ENCODE assay signal across 1 cellular context in the genomic region with DNA sequence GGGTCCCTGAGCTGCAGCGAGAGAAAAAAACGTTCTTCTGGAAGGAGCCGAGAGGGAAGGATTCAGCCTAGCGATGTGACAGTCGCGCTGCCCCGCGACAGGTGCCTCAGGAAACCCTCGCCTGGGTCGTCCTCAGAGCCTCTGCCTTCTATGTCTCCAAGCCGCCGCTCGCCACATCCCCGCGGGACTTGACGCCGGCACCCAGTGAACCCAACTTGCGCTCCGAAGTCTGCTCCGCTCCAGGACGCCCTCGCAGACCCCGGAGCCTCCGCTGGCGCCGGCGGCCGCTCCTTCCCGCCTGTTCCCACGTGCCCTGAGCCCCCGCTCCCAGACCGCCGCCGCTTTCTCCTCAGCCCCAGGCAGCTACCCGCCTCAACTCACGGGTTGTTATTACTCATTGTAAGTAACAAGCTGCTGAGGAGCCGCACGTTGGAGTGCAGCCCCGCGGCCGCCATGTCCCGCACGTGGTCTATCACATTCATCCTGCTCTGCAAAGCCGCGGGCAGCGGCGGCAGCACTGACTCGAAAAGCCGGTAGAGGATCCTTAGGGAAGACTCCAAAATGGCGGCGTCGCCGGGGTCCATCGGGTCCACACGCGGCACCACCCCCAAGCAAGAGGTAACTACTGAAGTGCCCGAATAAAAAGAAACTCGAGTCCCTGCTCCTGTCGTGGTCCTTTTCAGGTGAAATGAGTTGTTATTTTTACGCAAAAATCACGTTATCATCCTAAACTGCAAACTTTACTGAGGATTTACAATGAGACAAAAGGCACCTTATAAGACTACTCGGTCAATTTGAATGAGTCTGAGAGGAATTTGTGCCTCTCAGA.
A peak's percentile ranks its signal among the peaks of the same experiment; 100 is the strongest.
TF ChIP-seq lines count a peak whose summit lies in the region.

A gene with protein sequence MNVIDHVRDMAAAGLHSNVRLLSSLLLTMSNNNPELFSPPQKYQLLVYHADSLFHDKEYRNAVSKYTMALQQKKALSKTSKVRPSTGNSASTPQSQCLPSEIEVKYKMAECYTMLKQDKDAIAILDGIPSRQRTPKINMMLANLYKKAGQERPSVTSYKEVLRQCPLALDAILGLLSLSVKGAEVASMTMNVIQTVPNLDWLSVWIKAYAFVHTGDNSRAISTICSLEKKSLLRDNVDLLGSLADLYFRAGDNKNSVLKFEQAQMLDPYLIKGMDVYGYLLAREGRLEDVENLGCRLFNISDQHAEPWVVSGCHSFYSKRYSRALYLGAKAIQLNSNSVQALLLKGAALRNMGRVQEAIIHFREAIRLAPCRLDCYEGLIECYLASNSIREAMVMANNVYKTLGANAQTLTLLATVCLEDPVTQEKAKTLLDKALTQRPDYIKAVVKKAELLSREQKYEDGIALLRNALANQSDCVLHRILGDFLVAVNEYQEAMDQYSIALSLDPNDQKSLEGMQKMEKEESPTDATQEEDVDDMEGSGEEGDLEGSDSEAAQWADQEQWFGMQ (minus strand): TSS at position 563 of the 829 bp plus-strand sequence. CDS start 81 bp downstream, at position 482.

TF ChIP-seq in K562, 482 proteins besides CTCF, POLR2A, EP300 and RAD21 (continued from another document and continues in another):
- TF ChIP-seq, protein P1, sequence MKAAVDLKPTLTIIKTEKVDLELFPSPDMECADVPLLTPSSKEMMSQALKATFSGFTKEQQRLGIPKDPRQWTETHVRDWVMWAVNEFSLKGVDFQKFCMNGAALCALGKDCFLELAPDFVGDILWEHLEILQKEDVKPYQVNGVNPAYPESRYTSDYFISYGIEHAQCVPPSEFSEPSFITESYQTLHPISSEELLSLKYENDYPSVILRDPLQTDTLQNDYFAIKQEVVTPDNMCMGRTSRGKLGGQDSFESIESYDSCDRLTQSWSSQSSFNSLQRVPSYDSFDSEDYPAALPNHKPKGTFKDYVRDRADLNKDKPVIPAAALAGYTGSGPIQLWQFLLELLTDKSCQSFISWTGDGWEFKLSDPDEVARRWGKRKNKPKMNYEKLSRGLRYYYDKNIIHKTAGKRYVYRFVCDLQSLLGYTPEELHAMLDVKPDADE (conservative IDR thresholded peaks at IDR 0.05; ENCODE audit: control insufficient read depth, low read depth, low read length), result no peak; the same call in 1 of the 2 replicates
- TF ChIP-seq HLTF (IDR thresholded peaks at IDR 0.05), result no peak
- TF ChIP-seq, protein P2, sequence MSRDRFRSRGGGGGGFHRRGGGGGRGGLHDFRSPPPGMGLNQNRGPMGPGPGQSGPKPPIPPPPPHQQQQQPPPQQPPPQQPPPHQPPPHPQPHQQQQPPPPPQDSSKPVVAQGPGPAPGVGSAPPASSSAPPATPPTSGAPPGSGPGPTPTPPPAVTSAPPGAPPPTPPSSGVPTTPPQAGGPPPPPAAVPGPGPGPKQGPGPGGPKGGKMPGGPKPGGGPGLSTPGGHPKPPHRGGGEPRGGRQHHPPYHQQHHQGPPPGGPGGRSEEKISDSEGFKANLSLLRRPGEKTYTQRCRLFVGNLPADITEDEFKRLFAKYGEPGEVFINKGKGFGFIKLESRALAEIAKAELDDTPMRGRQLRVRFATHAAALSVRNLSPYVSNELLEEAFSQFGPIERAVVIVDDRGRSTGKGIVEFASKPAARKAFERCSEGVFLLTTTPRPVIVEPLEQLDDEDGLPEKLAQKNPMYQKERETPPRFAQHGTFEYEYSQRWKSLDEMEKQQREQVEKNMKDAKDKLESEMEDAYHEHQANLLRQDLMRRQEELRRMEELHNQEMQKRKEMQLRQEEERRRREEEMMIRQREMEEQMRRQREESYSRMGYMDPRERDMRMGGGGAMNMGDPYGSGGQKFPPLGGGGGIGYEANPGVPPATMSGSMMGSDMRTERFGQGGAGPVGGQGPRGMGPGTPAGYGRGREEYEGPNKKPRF (IDR thresholded peaks at IDR 0.05; ENCODE audit: low read depth, low read length), result no peak
- no peak for TF ChIP-seq ZNF311 (CRISPR knock-in tag; IDR thresholded peaks at IDR 0.05)
- TF ChIP-seq EHMT2 (IDR thresholded peaks at IDR 0.05), result no peak
- no peak for TF ChIP-seq ZNF507 (tag; conservative IDR thresholded peaks at IDR 0.05)
- no peak for TF ChIP-seq ZNF384 (IDR thresholded peaks at IDR 0.05; ENCODE audit: low read depth, low read length)
- no peak for TF ChIP-seq ZFP30 (CRISPR knock-in tag; IDR thresholded peaks at IDR 0.05; ENCODE audit: borderline replicate concordance)
- TF ChIP-seq, protein P3, sequence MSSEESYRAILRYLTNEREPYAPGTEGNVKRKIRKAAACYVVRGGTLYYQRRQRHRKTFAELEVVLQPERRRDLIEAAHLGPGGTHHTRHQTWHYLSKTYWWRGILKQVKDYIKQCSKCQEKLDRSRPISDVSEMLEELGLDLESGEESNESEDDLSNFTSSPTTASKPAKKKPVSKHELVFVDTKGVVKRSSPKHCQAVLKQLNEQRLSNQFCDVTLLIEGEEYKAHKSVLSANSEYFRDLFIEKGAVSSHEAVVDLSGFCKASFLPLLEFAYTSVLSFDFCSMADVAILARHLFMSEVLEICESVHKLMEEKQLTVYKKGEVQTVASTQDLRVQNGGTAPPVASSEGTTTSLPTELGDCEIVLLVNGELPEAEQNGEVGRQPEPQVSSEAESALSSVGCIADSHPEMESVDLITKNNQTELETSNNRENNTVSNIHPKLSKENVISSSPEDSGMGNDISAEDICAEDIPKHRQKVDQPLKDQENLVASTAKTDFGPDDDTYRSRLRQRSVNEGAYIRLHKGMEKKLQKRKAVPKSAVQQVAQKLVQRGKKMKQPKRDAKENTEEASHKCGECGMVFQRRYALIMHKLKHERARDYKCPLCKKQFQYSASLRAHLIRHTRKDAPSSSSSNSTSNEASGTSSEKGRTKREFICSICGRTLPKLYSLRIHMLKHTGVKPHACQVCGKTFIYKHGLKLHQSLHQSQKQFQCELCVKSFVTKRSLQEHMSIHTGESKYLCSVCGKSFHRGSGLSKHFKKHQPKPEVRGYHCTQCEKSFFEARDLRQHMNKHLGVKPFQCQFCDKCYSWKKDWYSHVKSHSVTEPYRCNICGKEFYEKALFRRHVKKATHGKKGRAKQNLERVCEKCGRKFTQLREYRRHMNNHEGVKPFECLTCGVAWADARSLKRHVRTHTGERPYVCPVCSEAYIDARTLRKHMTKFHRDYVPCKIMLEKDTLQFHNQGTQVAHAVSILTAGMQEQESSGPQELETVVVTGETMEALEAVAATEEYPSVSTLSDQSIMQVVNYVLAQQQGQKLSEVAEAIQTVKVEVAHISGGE (CRISPR knock-in tag; IDR thresholded peaks at IDR 0.05), result 0 out of 6 replicates have a peak, but pooled peaks of 1 of the 3 experiments have one; percentile 47
- no peak for TF ChIP-seq ZNF134 (CRISPR knock-in tag; conservative IDR thresholded peaks at IDR 0.05)
- no peak for TF ChIP-seq ZNF668 (CRISPR knock-in tag; IDR thresholded peaks at IDR 0.05)
- TF ChIP-seq KLF1 (tag; IDR thresholded peaks at IDR 0.05), result no peak
- TF ChIP-seq ZNF586 (CRISPR knock-in tag; conservative IDR thresholded peaks at IDR 0.05), result no peak
- TF ChIP-seq GABPA (tag; conservative IDR thresholded peaks at IDR 0.05; ENCODE audit: low read depth), result peak; percentile 57
- no peak for TF ChIP-seq PPARD (CRISPR knock-in tag; IDR thresholded peaks at IDR 0.05)
- TF ChIP-seq NCOR1 (IDR thresholded peaks at IDR 0.05), result no peak
- TF ChIP-seq POLR3A (IDR thresholded peaks at IDR 0.05; ENCODE audit: borderline replicate concordance, extremely low read depth, insufficient read depth, insufficient read length), result no peak
- TF ChIP-seq NCOA6 (IDR thresholded peaks at IDR 0.05), result no peak
- peak; percentile 59 for TF ChIP-seq HCFC1 (IDR thresholded peaks at IDR 0.05; ENCODE audit: low read depth, low read length)
- peak; percentile 73 for TF ChIP-seq KDM5B (IDR thresholded peaks at IDR 0.05; ENCODE audit: insufficient replicate concordance, low read depth, low read length)
- TF ChIP-seq ZNF696 (CRISPR knock-in tag; conservative IDR thresholded peaks at IDR 0.05), result no peak
- TF ChIP-seq ELF4 (CRISPR knock-in tag; IDR thresholded peaks at IDR 0.05), result no peak
- TF ChIP-seq, protein P4, sequence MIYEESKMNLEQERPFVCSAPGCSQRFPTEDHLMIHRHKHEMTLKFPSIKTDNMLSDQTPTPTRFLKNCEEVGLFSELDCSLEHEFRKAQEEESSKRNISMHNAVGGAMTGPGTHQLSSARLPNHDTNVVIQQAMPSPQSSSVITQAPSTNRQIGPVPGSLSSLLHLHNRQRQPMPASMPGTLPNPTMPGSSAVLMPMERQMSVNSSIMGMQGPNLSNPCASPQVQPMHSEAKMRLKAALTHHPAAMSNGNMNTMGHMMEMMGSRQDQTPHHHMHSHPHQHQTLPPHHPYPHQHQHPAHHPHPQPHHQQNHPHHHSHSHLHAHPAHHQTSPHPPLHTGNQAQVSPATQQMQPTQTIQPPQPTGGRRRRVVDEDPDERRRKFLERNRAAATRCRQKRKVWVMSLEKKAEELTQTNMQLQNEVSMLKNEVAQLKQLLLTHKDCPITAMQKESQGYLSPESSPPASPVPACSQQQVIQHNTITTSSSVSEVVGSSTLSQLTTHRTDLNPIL (CRISPR knock-in tag; IDR thresholded peaks at IDR 0.05), result no peak
- no peak for TF ChIP-seq HDAC6 (IDR thresholded peaks at IDR 0.05; ENCODE audit: low read depth, low read length)
- TF ChIP-seq, protein P5, sequence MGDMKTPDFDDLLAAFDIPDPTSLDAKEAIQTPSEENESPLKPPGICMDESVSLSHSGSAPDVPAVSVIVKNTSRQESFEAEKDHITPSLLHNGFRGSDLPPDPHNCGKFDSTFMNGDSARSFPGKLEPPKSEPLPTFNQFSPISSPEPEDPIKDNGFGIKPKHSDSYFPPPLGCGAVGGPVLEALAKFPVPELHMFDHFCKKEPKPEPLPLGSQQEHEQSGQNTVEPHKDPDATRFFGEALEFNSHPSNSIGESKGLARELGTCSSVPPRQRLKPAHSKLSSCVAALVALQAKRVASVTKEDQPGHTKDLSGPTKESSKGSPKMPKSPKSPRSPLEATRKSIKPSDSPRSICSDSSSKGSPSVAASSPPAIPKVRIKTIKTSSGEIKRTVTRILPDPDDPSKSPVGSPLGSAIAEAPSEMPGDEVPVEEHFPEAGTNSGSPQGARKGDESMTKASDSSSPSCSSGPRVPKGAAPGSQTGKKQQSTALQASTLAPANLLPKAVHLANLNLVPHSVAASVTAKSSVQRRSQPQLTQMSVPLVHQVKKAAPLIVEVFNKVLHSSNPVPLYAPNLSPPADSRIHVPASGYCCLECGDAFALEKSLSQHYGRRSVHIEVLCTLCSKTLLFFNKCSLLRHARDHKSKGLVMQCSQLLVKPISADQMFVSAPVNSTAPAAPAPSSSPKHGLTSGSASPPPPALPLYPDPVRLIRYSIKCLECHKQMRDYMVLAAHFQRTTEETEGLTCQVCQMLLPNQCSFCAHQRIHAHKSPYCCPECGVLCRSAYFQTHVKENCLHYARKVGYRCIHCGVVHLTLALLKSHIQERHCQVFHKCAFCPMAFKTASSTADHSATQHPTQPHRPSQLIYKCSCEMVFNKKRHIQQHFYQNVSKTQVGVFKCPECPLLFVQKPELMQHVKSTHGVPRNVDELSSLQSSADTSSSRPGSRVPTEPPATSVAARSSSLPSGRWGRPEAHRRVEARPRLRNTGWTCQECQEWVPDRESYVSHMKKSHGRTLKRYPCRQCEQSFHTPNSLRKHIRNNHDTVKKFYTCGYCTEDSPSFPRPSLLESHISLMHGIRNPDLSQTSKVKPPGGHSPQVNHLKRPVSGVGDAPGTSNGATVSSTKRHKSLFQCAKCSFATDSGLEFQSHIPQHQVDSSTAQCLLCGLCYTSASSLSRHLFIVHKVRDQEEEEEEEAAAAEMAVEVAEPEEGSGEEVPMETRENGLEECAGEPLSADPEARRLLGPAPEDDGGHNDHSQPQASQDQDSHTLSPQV (IDR thresholded peaks at IDR 0.05), result no peak
- TF ChIP-seq, protein P6, sequence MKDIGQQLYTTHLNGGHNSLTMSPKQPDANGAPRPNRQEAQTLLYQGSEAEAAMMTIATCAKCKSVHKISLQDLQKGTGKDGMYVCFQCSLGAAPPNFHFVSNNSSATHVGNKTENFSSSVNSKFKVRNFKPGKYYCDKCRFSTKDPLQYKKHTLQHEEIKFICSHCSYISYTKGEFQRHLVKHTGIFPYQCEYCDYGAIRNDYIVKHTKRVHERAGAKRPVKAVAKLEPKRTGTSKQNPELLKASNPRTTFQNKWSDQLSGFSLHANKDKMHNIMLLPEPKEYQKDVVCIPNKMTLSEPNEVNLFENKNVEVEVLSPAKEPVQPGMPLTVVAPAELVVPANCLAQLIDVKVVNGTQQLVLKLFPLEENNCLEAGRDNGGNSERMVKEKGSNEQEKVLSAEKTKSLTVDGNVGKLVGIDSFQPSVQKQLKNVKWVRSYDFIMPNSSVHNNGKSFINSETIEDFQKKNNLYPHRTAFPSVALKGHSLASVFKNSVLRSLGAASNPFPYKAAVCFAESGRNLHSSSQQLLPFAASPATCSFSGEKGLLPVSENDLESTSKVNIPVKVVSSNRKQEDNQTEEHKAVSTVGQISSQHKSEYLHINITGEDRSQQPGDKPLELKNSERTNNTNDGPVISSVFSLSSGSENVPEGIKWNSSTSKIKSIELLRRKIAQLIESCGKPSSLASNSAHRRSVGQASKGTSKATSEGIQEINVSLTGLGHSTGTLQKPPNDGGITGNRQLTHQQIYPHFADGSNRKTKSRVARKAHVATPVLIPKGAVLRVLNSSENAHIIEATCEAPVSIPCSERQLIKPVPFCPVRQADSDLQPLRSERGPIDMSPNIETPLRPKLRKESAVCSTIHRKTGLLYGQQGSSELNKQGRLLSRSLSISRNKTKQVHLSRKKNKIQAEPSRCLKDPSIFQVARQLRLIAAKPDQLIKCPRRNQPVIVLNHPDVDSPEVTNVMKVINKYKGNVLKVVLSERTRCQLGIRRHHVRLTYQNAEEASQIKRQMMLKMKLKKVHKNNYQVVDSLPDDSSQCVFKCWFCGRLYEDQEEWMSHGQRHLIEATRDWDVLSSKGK (CRISPR knock-in tag; IDR thresholded peaks at IDR 0.05), result no peak
- TF ChIP-seq, protein P7, sequence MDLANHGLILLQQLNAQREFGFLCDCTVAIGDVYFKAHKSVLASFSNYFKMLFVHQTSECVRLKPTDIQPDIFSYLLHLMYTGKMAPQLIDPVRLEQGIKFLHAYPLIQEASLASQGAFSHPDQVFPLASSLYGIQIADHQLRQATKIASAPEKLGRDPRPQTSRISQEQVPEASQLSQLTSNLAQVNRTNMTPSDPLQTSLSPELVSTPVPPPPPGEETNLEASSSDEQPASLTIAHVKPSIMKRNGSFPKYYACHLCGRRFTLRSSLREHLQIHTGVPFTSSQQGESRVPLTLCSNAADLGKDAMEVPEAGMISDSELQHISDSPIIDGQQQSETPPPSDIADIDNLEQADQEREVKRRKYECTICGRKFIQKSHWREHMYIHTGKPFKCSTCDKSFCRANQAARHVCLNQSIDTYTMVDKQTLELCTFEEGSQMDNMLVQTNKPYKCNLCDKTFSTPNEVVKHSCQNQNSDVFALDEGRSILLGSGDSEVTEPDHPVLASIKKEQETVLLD (IDR thresholded peaks at IDR 0.05), result no peak
- TF ChIP-seq, protein P8, sequence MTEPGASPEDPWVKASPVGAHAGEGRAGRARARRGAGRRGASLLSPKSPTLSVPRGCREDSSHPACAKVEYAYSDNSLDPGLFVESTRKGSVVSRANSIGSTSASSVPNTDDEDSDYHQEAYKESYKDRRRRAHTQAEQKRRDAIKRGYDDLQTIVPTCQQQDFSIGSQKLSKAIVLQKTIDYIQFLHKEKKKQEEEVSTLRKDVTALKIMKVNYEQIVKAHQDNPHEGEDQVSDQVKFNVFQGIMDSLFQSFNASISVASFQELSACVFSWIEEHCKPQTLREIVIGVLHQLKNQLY (CRISPR knock-in tag; conservative IDR thresholded peaks at IDR 0.05), result no peak
